ENCODE assay signal across 14 cellular contexts in genomic region chr5:143214458-143214857, GRCh38.
DNase-seq lines count a peak whose midpoint lies in the region; ATAC-seq and TF ChIP-seq lines count a peak whose summit lies in the region.
"Had no signal": no experiment of that assay in that cellular context is flagged by ENCODE, and none has a peak within 500 bp of the region (broad histone marks: within the 10 kb centered on the region; RNA-seq: fewer than 3 reads in every experiment).

No MANE protein-coding gene starts in this region.

- H3K4me3 ChIP-seq in GM12865 (ENCODE audit: low read depth, low read length) (peak overlapping the region; percentile 34), MM.1S (ENCODE audit: low read length) (no peak overlapping the region), neuronal stem cell (ENCODE audit: low read length in 2 of 2) (peak overlapping the region in 1 of 2 donors; percentile 17), body of pancreas (no peak overlapping the region)
- H3K4me3 ChIP-seq: SK-N-MC had no signal

- no peak overlapping the region for H2BK120ac ChIP-seq in neuronal stem cell (ENCODE audit: low read depth, low read length)

- H3K4me1 ChIP-seq in MM.1S (ENCODE audit: low read length) (peaks cover 29% of the 10 kb centered on the region), neuronal stem cell (ENCODE audit: control insufficient read depth in 2 of 2, insufficient read depth in 1 of 2, low read depth in 1 of 2, low read length in 2 of 2) (peaks cover 23 to 46% of the 10 kb centered on the region in 2 donors), body of pancreas (no peaks in the 10 kb centered on the region)
- H3K4me1 ChIP-seq: BE2C had no signal

- H3K4ac ChIP-seq in neuronal stem cell (ENCODE audit: low read length), result no peak overlapping the region

- H3K27ac Mint-ChIP-seq in chondrocyte (ENCODE audit: unreplicated experiment), result peak overlapping the region; percentile 3
- no peak overlapping the region for H3K27ac Mint-ChIP-seq in T-cell

- DNase-seq in GM12865 (ENCODE audit: low read depth) (no peak), MM.1S (no peak), chondrocyte (ENCODE audit: low spot score) (no peak), neuronal stem cell (ENCODE audit: low spot score) (no peak), T-cell (no peak), body of pancreas (no peak)
- DNase-seq: BE2C, GOT3, NCI-H1092, NCI-H1694, NCI-H345, NCI-H526 treated with DMSO at 0.1 percent for 48 hours had no signal

- no peaks in the 10 kb centered on the region for H3K9me2 ChIP-seq in MM.1S (replicated peaks; ENCODE audit: insufficient read depth, low read length)

- H3K27me3 Mint-ChIP-seq in chondrocyte (ENCODE audit: low read depth) (no peaks in the 10 kb centered on the region), T-cell (no peaks in the 10 kb centered on the region)

- no peaks in the 10 kb centered on the region for H3K27me3 ChIP-seq in MM.1S (replicated peaks; ENCODE audit: insufficient read depth, low read length)
- H3K27me3 ChIP-seq in neuronal stem cell (ENCODE audit: control insufficient read depth in 3 of 3, insufficient read depth in 3 of 3, low read depth in 1 of 3, low read length in 3 of 3), result no peaks in the 10 kb centered on the region
- no peaks in the 10 kb centered on the region for H3K27me3 ChIP-seq in body of pancreas
- H3K27me3 ChIP-seq: BE2C had no signal

- no peaks in the 10 kb centered on the region for H3K79me2 ChIP-seq in MM.1S (ENCODE audit: low read length)

- no peak for ATAC-seq in T-cell (replicated peaks in 1 of 4)
- ATAC-seq in GM21367 (IDR thresholded peaks at IDR 0.05; ENCODE audit: unreplicated experiment), result no peak
- no peak for ATAC-seq in body of pancreas

- peaks cover 13% of the 10 kb centered on the region for H3K36me3 Mint-ChIP-seq in chondrocyte (ENCODE audit: low read depth)
- peaks cover 44% of the 10 kb centered on the region for H3K36me3 Mint-ChIP-seq in T-cell

- no peaks in the 10 kb centered on the region for H4K20me1 ChIP-seq in MM.1S (ENCODE audit: insufficient read depth, low read length)

- peak overlapping the region; percentile 57; the same call in 1 of the 2 replicates for H3K9ac ChIP-seq in MM.1S (ENCODE audit: low read length)
- peak overlapping the region; percentile 24 for H3K9ac ChIP-seq in neuronal stem cell (ENCODE audit: low read depth, low read length, poor library complexity)

- H2BK15ac ChIP-seq in neuronal stem cell (ENCODE audit: low read length), result no peak overlapping the region

- peak overlapping the region; percentile 60 for H3K4me2 ChIP-seq in MM.1S (ENCODE audit: low read depth, low read length)
- no peak overlapping the region for H3K4me2 ChIP-seq in neuronal stem cell (ENCODE audit: insufficient read depth, low read length, poor library complexity, severe bottlenecking)

- H3K9me3 ChIP-seq in MM.1S (replicated peaks; ENCODE audit: insufficient read depth, low read length) (no peaks in the 10 kb centered on the region), neuronal stem cell (replicated peaks in 1 of 2; ENCODE audit: control insufficient read depth in 2 of 2, insufficient read depth in 1 of 2, low read depth in 1 of 2, low read length in 2 of 2) (no peaks in the 10 kb centered on the region), body of pancreas (no peaks in the 10 kb centered on the region)
- H3K9me3 ChIP-seq: BE2C had no signal

- CTCF ChIA-PET in T-cell (lab: Charles Lee), result no interaction called here

- no peak overlapping the region for H2BK12ac ChIP-seq in neuronal stem cell (ENCODE audit: low read length)

- H3K14ac ChIP-seq in neuronal stem cell (ENCODE audit: low read length), result no peak overlapping the region

- H4K91ac ChIP-seq in neuronal stem cell (ENCODE audit: low read depth, low read length, poor library complexity), result no peak overlapping the region

- H2BK5ac ChIP-seq in neuronal stem cell (ENCODE audit: low read length), result no peak overlapping the region

- intact Hi-C loops in body of pancreas (cut with DNase I), result no loop called here

- H3K23ac ChIP-seq in neuronal stem cell (ENCODE audit: low read depth, low read length, poor library complexity), result no peak overlapping the region

- H3K27ac ChIP-seq in MM.1S (ENCODE audit: low read length), result peak overlapping the region; percentile 77
- no peak overlapping the region for H3K27ac ChIP-seq in neuronal stem cell (replicated peaks; ENCODE audit: low read length)
- no peak overlapping the region for H3K27ac ChIP-seq in body of pancreas
- H3K27ac ChIP-seq: SK-N-MC had no signal

- H3K18ac ChIP-seq in neuronal stem cell (ENCODE audit: low read length), result peak overlapping the region; percentile 20

- TF ChIP-seq POLR2A in body of pancreas (IDR thresholded peaks at IDR 0.05), result no peak

- H3K9me3 Mint-ChIP-seq in chondrocyte (ENCODE audit: low read depth), result no peaks in the 10 kb centered on the region
- H3K9me3 Mint-ChIP-seq in T-cell, result no peaks in the 10 kb centered on the region

- no peaks in the 10 kb centered on the region for H3K36me3 ChIP-seq in MM.1S (replicated peaks; ENCODE audit: insufficient read depth, low read length)
- peaks cover 0 to 3% of the 10 kb centered on the region in 2 donors for H3K36me3 ChIP-seq in neuronal stem cell (replicated peaks in 1 of 2; ENCODE audit: control insufficient read depth in 2 of 2, insufficient read depth in 2 of 2, low read length in 2 of 2)
- H3K36me3 ChIP-seq in body of pancreas (replicated peaks in 1 of 2; ENCODE audit: insufficient read depth in 1 of 2, low read depth in 2 of 2), result no peaks in the 10 kb centered on the region
- H3K36me3 ChIP-seq: BE2C had no signal

- TF ChIP-seq CTCF in GM12865 (IDR thresholded peaks at IDR 0.05; ENCODE audit: insufficient read depth, low read depth, low read length, missing control alignments) (no peak), MM.1S (IDR thresholded peaks at IDR 0.05; ENCODE audit: low read length) (no peak), chondrocyte (IDR thresholded peaks at IDR 0.05) (no peak), body of pancreas (IDR thresholded peaks at IDR 0.05) (no peak)

- H3F3A ChIP-seq in MM.1S (ENCODE audit: insufficient read depth, low read length), result peaks cover 14% of the 10 kb centered on the region

- H2AK5ac ChIP-seq in neuronal stem cell (ENCODE audit: low read depth, low read length), result no peak overlapping the region

- no peak overlapping the region for H4K8ac ChIP-seq in neuronal stem cell (ENCODE audit: low read depth, low read length)

- POLR2A ChIA-PET in T-cell (lab: Charles Lee), result no interaction called here

- 0 out of 2 replicates have a peak overlapping the region, but pooled peaks have one; percentile 79 for H2AFZ ChIP-seq in MM.1S (ENCODE audit: low read length)
- peak overlapping the region; percentile 22 for H2AFZ ChIP-seq in neuronal stem cell (ENCODE audit: low read length)

- H3K4me1 Mint-ChIP-seq in chondrocyte (ENCODE audit: low read depth) (peaks cover 16% of the 10 kb centered on the region), T-cell (peaks cover 15 to 18% (median 15%) of the 10 kb centered on the region in 3 donors)

- no peak overlapping the region for H3K4me3 Mint-ChIP-seq in chondrocyte (ENCODE audit: unreplicated experiment)
- H3K4me3 Mint-ChIP-seq in T-cell, result no peak overlapping the region

- no CpG with 5 or more reads among the region's 4 CpGs for WGBS in neuronal stem cell (ENCODE audit: extremely low coverage in 2 of 2, insufficient read length in 2 of 2, insufficient replicate concordance in 1 of 2), 2 donors
- WGBS in body of pancreas, 2 donors, result 90 to 96% methylated on average over 4 of the region's 4 CpGs

- no peaks in the 10 kb centered on the region for H3K79me1 ChIP-seq in neuronal stem cell (ENCODE audit: low read depth, low read length)
